25 cellular contexts compared by ENCODE assay signal in the genomic region with DNA sequence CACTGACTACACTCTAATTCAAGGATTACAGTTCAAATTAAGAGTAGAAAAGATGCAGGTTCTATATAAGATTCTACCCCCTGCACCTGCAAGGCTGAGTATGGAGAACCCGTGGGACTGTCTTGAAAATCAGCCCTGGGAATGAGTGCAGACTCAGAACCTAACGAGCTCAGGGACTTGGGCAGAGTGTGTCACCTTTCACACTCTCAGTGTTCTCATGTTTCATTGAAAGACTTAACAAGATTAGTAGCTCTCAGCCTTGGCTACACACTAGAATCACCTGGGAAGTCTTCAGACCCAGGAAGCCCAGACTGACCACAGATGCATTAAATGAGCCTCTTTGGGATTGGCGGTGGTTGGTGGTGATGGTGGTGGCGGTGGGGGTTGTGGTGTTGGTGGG. TPM values are rescaled to one million over a fixed set of nuclear protein-coding genes. Genes with fewer than 3 reads are reported as not detected.
"Had no signal": no experiment of that assay in that cellular context is flagged by ENCODE, and none has a peak within 500 bp of the region (broad histone marks: within the 10 kb centered on the region; RNA-seq: fewer than 3 reads in every experiment).

No MANE protein-coding gene starts in this region.

- H3K9me3 ChIP-seq: gastrocnemius medialis, neutrophil, pancreas, stomach, thyroid gland, vagina had no signal

- H3K36me3 ChIP-seq: gastrocnemius medialis, neutrophil, pancreas, stomach, thyroid gland, vagina had no signal

- H3K4me3 Mint-ChIP-seq: endodermal cell, memory B cell, natural killer cell had no signal

- H3K27me3 ChIP-seq: gastrocnemius medialis, pancreas, stomach, thyroid gland, vagina had no signal

- H3K4me2 ChIP-seq: smooth muscle cell had no signal

- H3K27ac Mint-ChIP-seq: endodermal cell, memory B cell, natural killer cell, progenitor cell of endocrine pancreas had no signal

- H3K4me3 ChIP-seq: gastrocnemius medialis, lung, pancreas, smooth muscle cell, stomach, thyroid gland, vagina had no signal

- DNase-seq: effector CD8-positive, alpha-beta T cell; endodermal cell; foreskin fibroblast; gastrocnemius medialis; head of caudate nucleus; natural killer cell; pancreas; stimulated activated CD4-positive, alpha-beta T cell treated with anti-CD3 and anti-CD28 coated beads, Interleukin-12 subunit alpha, Interleukin-12 subunit beta, amount 100 ng/mL, for 4 hours; stimulated activated CD4-positive, alpha-beta T cell treated with anti-CD3 and anti-CD28 coated beads, Interleukin-1b, Interleukin-23, amount 100 ng/mL, for 48 hours; stimulated activated CD4-positive, alpha-beta T cell treated with anti-CD3 and anti-CD28 coated beads, Interleukin-4, amount 100 ng/mL, for 1 hour; stimulated activated CD8-positive, alpha-beta memory T cell treated with anti-CD3 and anti-CD28 coated beads, Interleukin-4, amount 100 ng/mL, for 48 hours; stimulated activated naive CD4-positive, alpha-beta T cell treated with Interleukin-2 at 50 U/mL for 16 hours; stomach; thyroid gland; trophoblast cell had no signal

- H3K36me3 Mint-ChIP-seq: natural killer cell had no signal

- H3K27ac ChIP-seq: epithelial cell of prostate, gastrocnemius medialis, neutrophil, pancreas, stomach, thyroid gland, vagina had no signal

- ATAC-seq: esophagus mucosa, gastrocnemius medialis, left lobe of liver, natural killer cell, pancreas, sciatic nerve had no signal

- H3K9me3 Mint-ChIP-seq: endodermal cell, memory B cell, natural killer cell had no signal

RNA-seq across cellular contexts. Expression of a gene that starts 17.8 kb away (rescaled TPM):
- total RNA-seq: endodermal cell had no signal
